In the genomic region with DNA sequence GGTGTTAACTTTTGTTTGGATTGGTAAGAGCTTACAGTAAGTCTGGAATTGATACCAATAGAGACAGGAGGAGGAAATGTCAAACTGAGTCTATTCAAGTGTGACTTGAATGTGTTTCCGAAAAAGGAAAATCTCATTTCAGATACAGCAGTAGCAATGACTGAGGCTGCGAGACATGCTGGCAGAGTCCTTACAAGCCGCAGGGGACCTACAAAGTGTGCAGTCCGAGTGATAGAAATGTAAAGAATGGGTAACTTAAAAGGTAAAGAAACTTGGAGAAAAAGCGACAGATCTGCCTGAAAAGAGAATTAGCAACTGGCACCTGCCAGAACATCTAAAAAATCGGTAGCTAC, we compare ENCODE assay signal across 8 cellular contexts. TPM values are rescaled to one million over a fixed set of nuclear protein-coding genes. Genes with fewer than 3 reads are reported as not detected.
DNase-seq lines count a peak whose midpoint lies in the region; ATAC-seq and TF ChIP-seq lines count a peak whose summit lies in the region.

No MANE protein-coding gene starts in this region.

- TF ChIP-seq CTCF in 22Rv1 (IDR thresholded peaks at IDR 0.05) (no peak), Panc1 (IDR thresholded peaks at IDR 0.05) (no peak), colonic mucosa (IDR thresholded peaks at IDR 0.05) (no peak)

- H3K4me3 ChIP-seq in Panc1 (ENCODE audit: low read depth in 2 of 2, low read length in 2 of 2) (peak overlapping the region; percentile 72 to 100), colonic mucosa (peak overlapping the region; percentile 87), mesodermal cell (ENCODE audit: extremely low read depth, insufficient read depth, low read length, poor library complexity, severe bottlenecking) (peak overlapping the region; percentile 85), aorta (ENCODE audit: low read length in 2 of 2) (peak overlapping the region; percentile 97 to 100)

- intact Hi-C loops in Panc1 (cut with micrococcal nuclease; ENCODE audit: unreplicated experiment) (no loop called here), colonic mucosa (cut with DNase I) (no loop called here), aorta (cut with DNase I) (no loop called here)

- H3K27me3 ChIP-seq in Panc1 (ENCODE audit: control insufficient read depth, insufficient read depth, low read length) (no peaks in the 10 kb centered on the region), colonic mucosa (no peaks in the 10 kb centered on the region), aorta (ENCODE audit: control insufficient read depth in 1 of 2, insufficient read depth in 2 of 2, low read length in 1 of 2) (no peaks in the 10 kb centered on the region)

- H3K36me3 ChIP-seq in Panc1 (ENCODE audit: control insufficient read depth, insufficient read depth, low read length) (peaks cover 7% of the 10 kb centered on the region; the same call in 1 of the 2 replicates), colonic mucosa (no peaks in the 10 kb centered on the region), mesodermal cell (ENCODE audit: control insufficient read depth, insufficient read depth, low read length) (peaks cover 16% of the 10 kb centered on the region), aorta (ENCODE audit: control insufficient read depth in 1 of 2, insufficient read depth in 2 of 2, low read length in 1 of 2) (peaks cover 0 to 7% of the 10 kb centered on the region in 2 donors)

- TSS peak; percentile 90 for BruUV-seq in Panc1 (replicated peaks; lab: Mats Ljungman, UMichigan)

- H3K9me3 ChIP-seq in Panc1 (ENCODE audit: control insufficient read depth, insufficient read depth, low read depth, low read length) (no peaks in the 10 kb centered on the region), colonic mucosa (no peaks in the 10 kb centered on the region), mesodermal cell (ENCODE audit: control insufficient read depth, low read length) (no peaks in the 10 kb centered on the region), aorta (ENCODE audit: control insufficient read depth, low read length) (no peaks in the 10 kb centered on the region)

- POLR2A ChIA-PET in Panc1 (lab: Charles Lee): interaction anchor here (0.6 kb wide), 1 partner anchor 17 kb away, joined by 3 read pairs; no protein-coding TSS in a partner anchor

- WGBS in mesodermal cell (ENCODE audit: insufficient coverage in 2 of 2), 2 experiments: 0% methylated on average over 5 to 6 of the region's 6 CpGs
- 1 to 2% methylated on average over 6 of the region's 6 CpGs for WGBS in aorta, 2 donors

- H3K4me1 ChIP-seq in Panc1 (ENCODE audit: control insufficient read depth, insufficient read depth, low read length): peaks cover 14% of the 10 kb centered on the region; the same call in 1 of the 2 replicates
- no peaks in the 10 kb centered on the region for H3K4me1 ChIP-seq in colonic mucosa
- no peaks in the 10 kb centered on the region for H3K4me1 ChIP-seq in mesodermal cell (ENCODE audit: control insufficient read depth, insufficient read depth, low read length, poor library complexity, severe bottlenecking)
- no peaks in the 10 kb centered on the region for H3K4me1 ChIP-seq in aorta (ENCODE audit: control insufficient read depth in 1 of 2, insufficient read depth in 2 of 2, low read length in 2 of 2)

- DNase-seq in Panc1 (ENCODE audit: low read depth, low spot score): peak; percentile 12
- no peak for DNase-seq in colonic mucosa
- DNase-seq in aorta: no peak
- DNase-seq in activated CD8-positive, alpha-beta memory T cell treated with anti-CD3 and anti-CD28 coated beads, Interleukin-2, amount 50 U/mL, for 4 hours: no peak

- in situ Hi-C loops in Panc1 (cut with HindIII; ENCODE audit: low pct_unique_long_range_greater_than_20kb, low sequenced_read_pairs): no loop called here

- peak overlapping the region; percentile 62 for H3K27ac ChIP-seq in 22Rv1
- H3K27ac ChIP-seq in Panc1 (ENCODE audit: low read length): peak overlapping the region; percentile 90
- H3K27ac ChIP-seq in colonic mucosa: peak overlapping the region; percentile 13
- H3K27ac ChIP-seq in mesodermal cell (ENCODE audit: low read depth, low read length, severe bottlenecking): peak overlapping the region; percentile 38
- no peak overlapping the region for H3K27ac ChIP-seq in aorta (ENCODE audit: low read depth in 1 of 2, low read length in 2 of 2)

- peak overlapping the region; percentile 58 to 83 for H3K9ac ChIP-seq in colonic mucosa (ENCODE audit: low read depth in 2 of 2, low read length in 2 of 2)

- ATAC-seq in GM18498 (IDR thresholded peaks at IDR 0.05; ENCODE audit: unreplicated experiment) (peak; percentile 51), HG02884 (IDR thresholded peaks at IDR 0.05; ENCODE audit: unreplicated experiment) (peak; percentile 39), Panc1 (peak; percentile 56), aorta (ENCODE audit: low FRiP score) (no peak)

- CTCF ChIA-PET in Panc1 (lab: Charles Lee): no interaction called here

RNA-seq across cellular contexts. Expression of a gene that starts 0.4 kb away (rescaled TPM):
- total RNA-seq in Panc1 (2021; ENCODE audit: unreplicated experiment) (11.1 TPM), colonic mucosa (1 to 10 TPM; 8.7 to 9.0 TPM), aorta (10 to 100 TPM; 19.5 to 23.1 TPM)
- 4.1 TPM for polyA plus RNA-seq in Panc1 (2012; ENCODE audit: insufficient read length)
- 10.6 TPM for polyA plus RNA-seq in mesodermal cell (2013, experiment 1 of 2)
- 13.4 TPM for polyA plus RNA-seq in mesodermal cell (2013, experiment 2 of 2)
- 10 to 100 TPM; 12.8 to 30.5 TPM for polyA plus RNA-seq in aorta

Comparison
In these comparisons a context has a peak if more than half of its experiments do, and no peak if none do; other contexts are left out.
1. H3K27ac ChIP-seq: peak in 22Rv1 (single experiment), Panc1 (single experiment), colonic mucosa (single experiment) and mesodermal cell (single experiment); none in aorta (0 of 2).
2. Peak in every context shown above with its lines, with median percentiles within 50 percentile points of each other: H3K4me3 ChIP-seq.